17 cellular contexts compared by ENCODE assay signal in genomic region chr9:21565137-21565536, GRCh38.
"Had no signal": no experiment of that assay in that cellular context is flagged by ENCODE, and none has a peak within 500 bp of the region (broad histone marks: within the 10 kb centered on the region; RNA-seq: fewer than 3 reads in every experiment).

No MANE protein-coding gene starts in this region.

- ATAC-seq: activated CD4-positive, CD25-positive, alpha-beta regulatory T cell treated with anti-CD3 and anti-CD28 coated beads, Interleukin-2, amount 50 U/mL, for 24 hours; body of pancreas; pancreas; upper lobe of right lung had no signal

- H3K9me3 Mint-ChIP-seq: central memory CD8-positive, alpha-beta T cell; neural crest cell had no signal

- H3K27ac ChIP-seq: body of pancreas, pancreas, stomach, testis, upper lobe of right lung had no signal

- H3K4me1 Mint-ChIP-seq: neural crest cell had no signal

- H3K36me3 ChIP-seq: pancreas, stomach, upper lobe of right lung had no signal

- H3K4me1 ChIP-seq: body of pancreas, pancreas, testis, upper lobe of right lung had no signal

- DNase-seq: activated naive CD4-positive, alpha-beta T cell treated with anti-CD3 and anti-CD28 coated beads, Interleukin-2, amount 50 U/mL, for 16 hours; activated T-cell treated with anti-CD3 and anti-CD28 coated beads, Interleukin-2, amount 50 U/mL, for 1 hour; body of pancreas; cortex of kidney; effector CD4-positive, alpha-beta T cell; head of caudate nucleus; pancreas; stimulated activated CD4-positive, alpha-beta T cell treated with anti-CD3 and anti-CD28 coated beads, Interleukin-12 subunit alpha, Interleukin-12 subunit beta, amount 100 ng/mL, for 4 hours; stimulated activated CD4-positive, alpha-beta T cell treated with anti-CD3 and anti-CD28 coated beads, Interleukin-2, amount 100 ng/mL, for 24 hours; stomach; T-helper 1 cell; T1000; testis; upper lobe of right lung had no signal

- H3K4me3 Mint-ChIP-seq: central memory CD8-positive, alpha-beta T cell; neural crest cell had no signal

- H3K4me3 ChIP-seq: body of pancreas, pancreas, stomach, testis, upper lobe of right lung had no signal

- H3K27me3 ChIP-seq: body of pancreas, testis had no signal

- H3K9me3 ChIP-seq: body of pancreas, pancreas, stomach, testis, upper lobe of right lung had no signal
